ENCODE assay signal across 5 cellular contexts in the genomic region with DNA sequence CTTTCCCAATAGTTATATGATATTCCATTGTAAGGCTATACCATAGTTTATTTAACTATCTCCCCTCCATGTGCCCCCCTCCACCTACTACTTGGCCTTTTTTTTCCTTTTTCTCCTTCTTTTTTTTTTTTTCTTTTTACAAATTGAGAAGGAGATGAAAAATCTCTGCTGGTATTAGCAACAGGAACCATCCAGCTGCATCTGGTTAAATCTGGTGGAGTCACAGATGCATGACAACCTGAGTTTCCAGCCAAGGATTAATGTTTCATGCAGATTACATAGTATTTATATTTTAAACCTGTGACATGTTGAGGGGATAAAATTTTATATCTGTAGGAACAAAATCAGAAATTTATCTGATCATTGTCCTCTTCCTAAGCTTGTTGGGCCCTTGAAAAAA.
"Had no signal": no experiment of that assay in that cellular context is flagged by ENCODE, and none has a peak within 500 bp of the region (broad histone marks: within the 10 kb centered on the region; RNA-seq: fewer than 3 reads in every experiment).

No MANE protein-coding gene starts in this region.

- DNase-seq: H9, HCEC 1CT, IMR-90 had no signal

- H3K4me3 ChIP-seq: GM23338, K562 had no signal

- H3K4me2 ChIP-seq: GM23338 had no signal

- H2AFZ ChIP-seq: GM23338 had no signal
